Comparison of ENCODE assay signal across 1 cellular context in genomic region chr17:78214016-78214705, GRCh38.
TF ChIP-seq lines count a peak whose summit lies in the region.

BIRC5 (plus strand) TSS chr17:78214253; CDS start chr17:78214317, 64 bp downstream.

TF ChIP-seq in HepG2, 621 proteins besides CTCF, POLR2A, EP300 and RAD21 (continued from another document and continues in another):
- no peak for TF ChIP-seq USF2 (IDR thresholded peaks at IDR 0.05; ENCODE audit: low read depth, low read length)
- peak; percentile 47; the same call in 1 of the 2 replicates for TF ChIP-seq USF2 (CRISPR knock-in tag; IDR thresholded peaks at IDR 0.05; ENCODE audit: borderline replicate concordance)
- TF ChIP-seq ZBTB39 (CRISPR knock-in tag; IDR thresholded peaks at IDR 0.05) = no peak
- TF ChIP-seq CENPBD1 (CRISPR knock-in tag; IDR thresholded peaks at IDR 0.05; ENCODE audit: borderline replicate concordance, low read depth) = no peak; the same call in 1 of the 2 replicates
- TF ChIP-seq SUZ12 (IDR thresholded peaks at IDR 0.05; ENCODE audit: low read depth, low read length) = peak; percentile 96
- TF ChIP-seq SP140L (CRISPR knock-in tag; IDR thresholded peaks at IDR 0.05; ENCODE audit: borderline replicate concordance) = no peak
- TF ChIP-seq ZNF235 (CRISPR knock-in tag; IDR thresholded peaks at IDR 0.05; ENCODE audit: borderline replicate concordance) = no peak
- no peak for TF ChIP-seq MED8 (CRISPR knock-in tag; IDR thresholded peaks at IDR 0.05; ENCODE audit: insufficient replicate concordance)
- TF ChIP-seq ZNF33B (CRISPR knock-in tag; IDR thresholded peaks at IDR 0.05) = no peak
- TF ChIP-seq AKAP8 (CRISPR knock-in tag; IDR thresholded peaks at IDR 0.05) = 0 out of 2 replicates have a peak, but pooled peaks have one; percentile 68
- TF ChIP-seq AFF4 (CRISPR knock-in tag; IDR thresholded peaks at IDR 0.05) = no peak
- TF ChIP-seq GLMP (CRISPR knock-in tag; IDR thresholded peaks at IDR 0.05; ENCODE audit: borderline replicate concordance) = no peak
- peak; percentile 65 for TF ChIP-seq TBL1XR1 (IDR thresholded peaks at IDR 0.05; ENCODE audit: borderline replicate concordance, low read length, partially characterized antibody)
- TF ChIP-seq KIAA2018 (CRISPR knock-in tag; IDR thresholded peaks at IDR 0.05; ENCODE audit: borderline replicate concordance) = no peak
- TF ChIP-seq SNAPC4 (CRISPR knock-in tag; IDR thresholded peaks at IDR 0.05) = peak; percentile 83; the same call in 1 of the 2 replicates
- peak; percentile 65; the same call in 1 of the 2 replicates for TF ChIP-seq RFXAP (CRISPR knock-in tag; IDR thresholded peaks at IDR 0.05; ENCODE audit: borderline replicate concordance)
- TF ChIP-seq ZNF549 (CRISPR knock-in tag; IDR thresholded peaks at IDR 0.05) = no peak
- peak; percentile 92 for TF ChIP-seq ZNF230 (CRISPR knock-in tag; IDR thresholded peaks at IDR 0.05)
- no peak for TF ChIP-seq CEBPZ (IDR thresholded peaks at IDR 0.05; ENCODE audit: low read length)
- peak; percentile 99 for TF ChIP-seq MXD1 (CRISPR knock-in tag; IDR thresholded peaks at IDR 0.05)
- TF ChIP-seq GZF1 (CRISPR knock-in tag; IDR thresholded peaks at IDR 0.05) = peak; percentile 69; the same call in 1 of the 2 replicates
